Comparison of ENCODE assay signal across 10 cellular contexts in the genomic region with DNA sequence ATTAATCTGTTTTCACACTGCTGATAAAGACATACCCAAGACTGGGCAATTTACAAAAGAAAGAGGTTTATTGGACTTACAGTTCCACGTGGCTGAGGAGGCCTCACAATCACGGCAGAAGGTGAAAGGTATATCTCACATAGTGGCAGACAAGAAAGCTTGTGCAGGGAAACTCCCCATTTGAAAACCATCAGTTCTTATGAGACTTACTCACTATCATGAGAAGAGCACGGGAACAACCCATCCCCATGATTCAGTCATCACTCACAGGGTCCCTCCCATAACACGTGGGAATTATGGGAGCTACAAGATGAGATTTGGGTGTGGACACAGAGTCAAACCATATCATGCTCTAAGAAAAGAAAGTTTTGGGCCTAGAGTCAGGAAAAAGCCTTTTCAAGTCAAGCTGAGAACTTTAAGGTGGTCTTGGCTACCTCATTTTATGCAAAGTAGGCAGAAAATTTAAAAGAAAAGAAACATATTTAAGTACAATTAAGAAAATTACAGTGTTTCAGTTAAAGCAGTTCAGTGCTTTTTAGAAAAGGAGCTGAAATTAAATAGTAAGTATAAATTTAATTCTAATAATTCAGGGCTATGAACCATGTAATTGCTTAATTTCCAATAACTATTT. TPM values are rescaled to one million over a fixed set of nuclear protein-coding genes. Genes with fewer than 3 reads are reported as not detected.
DNase-seq lines count a peak whose midpoint lies in the region; ATAC-seq and TF ChIP-seq lines count a peak whose summit lies in the region.
"Had no signal": no experiment of that assay in that cellular context is flagged by ENCODE, and none has a peak within 500 bp of the region (broad histone marks: within the 10 kb centered on the region; RNA-seq: fewer than 3 reads in every experiment).

No MANE protein-coding gene starts in this region.

- H3K36me3 ChIP-seq in fibroblast of lung (ENCODE audit: control insufficient read depth, insufficient read depth, low read length) = no peaks in the 10 kb centered on the region
- no peaks in the 10 kb centered on the region for H3K36me3 ChIP-seq in subcutaneous abdominal adipose tissue (ENCODE audit: control insufficient read depth in 5 of 5, insufficient read depth in 5 of 5, low read length in 5 of 5)

- TF ChIP-seq CTCF in fibroblast of lung (conservative IDR thresholded peaks at IDR 0.05 in 1 of 2, IDR thresholded peaks at IDR 0.05 in 1 of 2; ENCODE audit: low read depth in 1 of 2, low read length in 2 of 2) (no peak), endothelial cell (IDR thresholded peaks at IDR 0.05; ENCODE audit: unreplicated experiment) (no peak)

- H3K4me1 ChIP-seq in fibroblast of lung (ENCODE audit: control insufficient read depth, extremely low read depth, insufficient read depth, low read length) = peaks cover 3% of the 10 kb centered on the region
- H3K4me1 ChIP-seq in subcutaneous abdominal adipose tissue (ENCODE audit: control insufficient read depth in 5 of 5, insufficient read depth in 5 of 5, low read length in 5 of 5) = peaks cover 0 to 21% (median 17%) of the 10 kb centered on the region in 5 donors

- H3K27ac ChIP-seq in fibroblast of lung (ENCODE audit: insufficient read depth, low read length) (peak overlapping the region; percentile 57), subcutaneous abdominal adipose tissue (ENCODE audit: low read depth, low read length) (peak overlapping the region; percentile 75)

- no peak overlapping the region for H3K27ac Mint-ChIP-seq in activated CD4-positive, alpha-beta memory T cell treated with anti-CD3 and anti-CD28 coated beads for 36 hours
- H3K27ac Mint-ChIP-seq in activated CD4-positive, alpha-beta memory T cell treated with anti-CD3 and anti-CD28 coated beads, Interleukin-2, amount 10 ng/mL, durations not matched to agents 7 days and 5 days = no peak overlapping the region
- no peak overlapping the region for H3K27ac Mint-ChIP-seq in endothelial cell (ENCODE audit: unreplicated experiment)
- H3K27ac Mint-ChIP-seq: activated CD8-positive, alpha-beta T cell treated with anti-CD3 and anti-CD28 coated beads, Interleukin-2, amount 10 ng/mL, durations not matched to agents 7 days and 5 days; CD4-positive, alpha-beta memory T cell had no signal

- intact Hi-C loops in activated CD4-positive, alpha-beta memory T cell treated with anti-CD3 and anti-CD28 coated beads for 36 hours (cut with micrococcal nuclease) = loop anchor here (10.0 kb wide), 3 partner anchors 252 to 1022 kb away; a partner anchor contains a TSS
- intact Hi-C loops in Right ventricle myocardium superior (cut with DNase I) = loop anchor here (10.0 kb wide), 1 partner anchor 252 kb away; no protein-coding TSS in a partner anchor

- H3K9me3 ChIP-seq in fibroblast of lung (ENCODE audit: control insufficient read depth, insufficient read depth, low read depth, low read length) (no peaks in the 10 kb centered on the region), subcutaneous abdominal adipose tissue (ENCODE audit: control insufficient read depth in 5 of 5, low read length in 5 of 5) (no peaks in the 10 kb centered on the region)

- H3K4me3 ChIP-seq in fibroblast of lung (replicated peaks in 1 of 4; ENCODE audit: control extremely low read depth in 1 of 4, insufficient read depth in 1 of 4, low read depth in 3 of 4, low read length in 4 of 4) (peak overlapping the region; percentile 56 to 84 (median 60)), subcutaneous abdominal adipose tissue (ENCODE audit: low read depth in 1 of 5, low read length in 5 of 5) (peak overlapping the region in 1 of 5 donors; percentile 79)

- peaks cover 33% of the 10 kb centered on the region for H3K4me1 Mint-ChIP-seq in activated CD4-positive, alpha-beta memory T cell treated with anti-CD3 and anti-CD28 coated beads for 36 hours (ENCODE audit: low read depth)
- H3K4me1 Mint-ChIP-seq in activated CD4-positive, alpha-beta memory T cell treated with anti-CD3 and anti-CD28 coated beads, Interleukin-2, amount 10 ng/mL, durations not matched to agents 7 days and 5 days = peaks cover 21% of the 10 kb centered on the region
- H3K4me1 Mint-ChIP-seq in endothelial cell (ENCODE audit: unreplicated experiment) = peaks cover 14% of the 10 kb centered on the region

- H3K9me3 Mint-ChIP-seq in activated CD4-positive, alpha-beta memory T cell treated with anti-CD3 and anti-CD28 coated beads for 36 hours = no peaks in the 10 kb centered on the region
- H3K9me3 Mint-ChIP-seq in activated CD4-positive, alpha-beta memory T cell treated with anti-CD3 and anti-CD28 coated beads, Interleukin-2, amount 10 ng/mL, durations not matched to agents 7 days and 5 days = no peaks in the 10 kb centered on the region
- no peaks in the 10 kb centered on the region for H3K9me3 Mint-ChIP-seq in endothelial cell (ENCODE audit: unreplicated experiment)
- H3K9me3 Mint-ChIP-seq: CD4-positive, alpha-beta memory T cell had no signal

- POLR2A ChIA-PET in activated CD4-positive, alpha-beta memory T cell treated with anti-CD3 and anti-CD28 coated beads for 36 hours (lab: Charles Lee) = no interaction called here
- POLR2A ChIA-PET in activated CD4-positive, alpha-beta memory T cell treated with anti-CD3 and anti-CD28 coated beads, Interleukin-2, amount 10 ng/mL, durations not matched to agents 7 days and 5 days (lab: Charles Lee) = no interaction called here

- H4K20me1 ChIP-seq in fibroblast of lung (ENCODE audit: control insufficient read depth, extremely low read depth, insufficient read depth, low read length) = no peaks in the 10 kb centered on the region

- CTCF ChIA-PET in activated CD4-positive, alpha-beta memory T cell treated with anti-CD3 and anti-CD28 coated beads for 36 hours (lab: Charles Lee) = interaction anchor here (1.6 to 3.7 kb wide), 3 partner anchors 8 to 145 kb away, joined by 4 to 28 read pairs (median 27); a partner anchor contains a TSS
- CTCF ChIA-PET in activated CD4-positive, alpha-beta memory T cell treated with anti-CD3 and anti-CD28 coated beads, Interleukin-2, amount 10 ng/mL, durations not matched to agents 7 days and 5 days (lab: Charles Lee) = interaction anchor here (2.7 kb wide), 1 partner anchor 143 kb away, joined by 13 read pairs; a partner anchor contains a TSS

- no peak overlapping the region for H2AFZ ChIP-seq in fibroblast of lung (ENCODE audit: low read length)

- H3K27me3 Mint-ChIP-seq in activated CD4-positive, alpha-beta memory T cell treated with anti-CD3 and anti-CD28 coated beads for 36 hours = peaks cover 4% of the 10 kb centered on the region
- H3K27me3 Mint-ChIP-seq in activated CD4-positive, alpha-beta memory T cell treated with anti-CD3 and anti-CD28 coated beads, Interleukin-2, amount 10 ng/mL, durations not matched to agents 7 days and 5 days = peaks cover 33% of the 10 kb centered on the region
- H3K27me3 Mint-ChIP-seq in endothelial cell (ENCODE audit: unreplicated experiment) = no peaks in the 10 kb centered on the region

- no peak overlapping the region for H3K4me3 Mint-ChIP-seq in activated CD4-positive, alpha-beta memory T cell treated with anti-CD3 and anti-CD28 coated beads for 36 hours
- H3K4me3 Mint-ChIP-seq in activated CD4-positive, alpha-beta memory T cell treated with anti-CD3 and anti-CD28 coated beads, Interleukin-2, amount 10 ng/mL, durations not matched to agents 7 days and 5 days = no peak overlapping the region
- H3K4me3 Mint-ChIP-seq in endothelial cell (ENCODE audit: unreplicated experiment) = no peak overlapping the region

- H3K36me3 Mint-ChIP-seq in activated CD4-positive, alpha-beta memory T cell treated with anti-CD3 and anti-CD28 coated beads for 36 hours = no peaks in the 10 kb centered on the region
- H3K36me3 Mint-ChIP-seq in activated CD4-positive, alpha-beta memory T cell treated with anti-CD3 and anti-CD28 coated beads, Interleukin-2, amount 10 ng/mL, durations not matched to agents 7 days and 5 days (ENCODE audit: low read depth) = no peaks in the 10 kb centered on the region
- H3K36me3 Mint-ChIP-seq in endothelial cell (ENCODE audit: low read depth, unreplicated experiment) = no peaks in the 10 kb centered on the region

- no peak for ATAC-seq in Right ventricle myocardium superior (ENCODE audit: poor library complexity)
- ATAC-seq: activated CD8-positive, alpha-beta T cell treated with anti-CD3 and anti-CD28 coated beads, Interleukin-2, amount 10 ng/mL, durations not matched to agents 7 days and 5 days had no signal

- peaks cover 4% of the 10 kb centered on the region for H3K79me2 ChIP-seq in fibroblast of lung (ENCODE audit: control insufficient read depth, insufficient read depth, low read length)

- H3K4me2 ChIP-seq in fibroblast of lung (ENCODE audit: extremely low read depth, insufficient read depth, low read length) = peak overlapping the region; percentile 85

- H3K27me3 ChIP-seq in fibroblast of lung (ENCODE audit: control insufficient read depth, insufficient read depth, low read length) (no peaks in the 10 kb centered on the region), subcutaneous abdominal adipose tissue (ENCODE audit: control insufficient read depth in 5 of 5, insufficient read depth in 4 of 5, low read length in 5 of 5) (peaks cover 0 to 4% (median 0%) of the 10 kb centered on the region in 5 donors)

- H3K9ac ChIP-seq in fibroblast of lung (ENCODE audit: insufficient read depth, low read length) = no peak overlapping the region
- no peak overlapping the region for H3K9ac ChIP-seq in subcutaneous abdominal adipose tissue (ENCODE audit: low read length in 5 of 5)

- peak; percentile 18 for DNase-seq in activated CD4-positive, alpha-beta memory T cell treated with anti-CD3 and anti-CD28 coated beads for 36 hours
- no peak for DNase-seq in activated CD4-positive, alpha-beta memory T cell treated with anti-CD3 and anti-CD28 coated beads, Interleukin-2, amount 10 ng/mL, durations not matched to agents 7 days and 5 days
- DNase-seq in RPMI7951 (ENCODE audit: low read depth) = peak; percentile 82
- peak; percentile 72 to 89 for DNase-seq in fibroblast of lung (ENCODE audit: low read depth in 2 of 2)
- no peak for DNase-seq in Right ventricle myocardium superior
- no peak for DNase-seq in endothelial cell (ENCODE audit: low spot score)
- DNase-seq in mesenteric fat pad (ENCODE audit: low spot score) = no peak
- DNase-seq: activated CD8-positive, alpha-beta T cell treated with anti-CD3 and anti-CD28 coated beads, Interleukin-2, amount 10 ng/mL, durations not matched to agents 7 days and 5 days; CD4-positive, alpha-beta memory T cell had no signal

RNA-seq across cellular contexts. Expression of a gene that starts 24.9 kb away (rescaled TPM):
- total RNA-seq in activated CD4-positive, alpha-beta memory T cell treated with anti-CD3 and anti-CD28 coated beads for 36 hours = not detected
- total RNA-seq in activated CD4-positive, alpha-beta memory T cell treated with anti-CD3 and anti-CD28 coated beads, Interleukin-2, amount 10 ng/mL, durations not matched to agents 7 days and 5 days = not detected
- 0.10 TPM in 1 of 2 replicates, not detected in the other for total RNA-seq in RPMI7951 (2014; rRNA removed; shearing (Covaris generic))
- 0.26 and 0.50 TPM in 2 replicates for total RNA-seq in fibroblast of lung
- polyA plus RNA-seq in fibroblast of lung = 0.06 and 0.30 TPM in 2 replicates
- polyA plus RNA-seq in fibroblast of lung (2012) = 0.69 TPM in 1 of 2 replicates, not detected in the other
- not detected in 2 replicates for polyA minus RNA-seq in fibroblast of lung (ENCODE audit: low replicate concordance)
- total RNA-seq in Right ventricle myocardium superior = 70.0 TPM
- 3.7 TPM for total RNA-seq in endothelial cell (ENCODE audit: unreplicated experiment)
- total RNA-seq in mesenteric fat pad = not detected
- total RNA-seq: activated CD8-positive, alpha-beta T cell treated with anti-CD3 and anti-CD28 coated beads, Interleukin-2, amount 10 ng/mL, durations not matched to agents 7 days and 5 days; CD4-positive, alpha-beta memory T cell had no signal
- polyA plus RNA-seq: CD4-positive, alpha-beta memory T cell had no signal

Comparison
In these comparisons a context has a peak if more than half of its experiments do, and no peak if none do; other contexts are left out.
1. DNase-seq: peak in activated CD4-positive, alpha-beta memory T cell treated with anti-CD3 and anti-CD28 coated beads for 36 hours (single experiment), RPMI7951 (single experiment) and fibroblast of lung (2 of 2); none in activated CD4-positive, alpha-beta memory T cell treated with anti-CD3 and anti-CD28 coated beads, Interleukin-2, amount 10 ng/mL, durations not matched to agents 7 days and 5 days (single experiment), Right ventricle myocardium superior (single experiment), endothelial cell (single experiment) and mesenteric fat pad (single experiment).
2. RNA of a gene that starts 24.9 kb away (total RNA-seq): 70.0 TPM in Right ventricle myocardium superior (single experiment); 3.7 TPM in endothelial cell (single experiment), 0.26 to 0.50 TPM in fibroblast of lung, not detected in mesenteric fat pad (single experiment), not detected in activated CD4-positive, alpha-beta memory T cell treated with anti-CD3 and anti-CD28 coated beads, Interleukin-2, amount 10 ng/mL, durations not matched to agents 7 days and 5 days, not detected in activated CD4-positive, alpha-beta memory T cell treated with anti-CD3 and anti-CD28 coated beads for 36 hours and 0.10 TPM in RPMI7951; every median in the first group is over 10 times any median in the second.